ENCODE assay signal across 10 cellular contexts in the genomic region with DNA sequence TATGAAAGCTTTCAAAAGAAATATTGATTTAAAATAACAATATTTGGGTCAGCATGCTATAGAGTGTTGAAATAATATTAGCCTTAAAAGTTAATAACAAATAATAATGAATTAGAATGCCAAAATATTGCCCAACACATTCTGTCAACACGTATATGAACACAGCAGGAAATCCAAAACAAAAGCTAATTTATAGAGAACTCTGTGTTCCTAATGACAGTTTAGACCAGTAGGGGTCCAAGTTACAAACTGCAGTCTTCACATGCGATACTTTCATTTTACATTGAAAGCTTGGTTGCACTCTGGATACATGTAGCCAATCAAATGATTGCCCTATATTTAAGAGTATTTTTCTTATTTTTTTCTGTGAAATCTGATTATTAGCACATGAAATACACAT.
DNase-seq lines count a peak whose midpoint lies in the region; ATAC-seq, FAIRE-seq and TF ChIP-seq lines count a peak whose summit lies in the region.
"Had no signal": no experiment of that assay in that cellular context is flagged by ENCODE, and none has a peak within 500 bp of the region (broad histone marks: within the 10 kb centered on the region; RNA-seq: fewer than 3 reads in every experiment).

No MANE protein-coding gene starts in this region.

- H3K9ac ChIP-seq in HepG2 (ENCODE audit: insufficient read depth, low read depth, low read length), result no peak overlapping the region

- no peaks in the 10 kb centered on the region for H3K36me3 ChIP-seq in HepG2 (replicated peaks in 1 of 2; ENCODE audit: control insufficient read depth in 1 of 2, insufficient read depth in 2 of 2, low read length in 2 of 2)

- no peak overlapping the region for H3K4me3 ChIP-seq in HepG2 (replicated peaks in 1 of 3; ENCODE audit: insufficient read depth in 1 of 3, low read depth in 2 of 3, low read length in 3 of 3)

- no peaks in the 10 kb centered on the region for H3K79me2 ChIP-seq in HepG2 (ENCODE audit: insufficient read depth, low read length)

- ATAC-seq in GM18498 (IDR thresholded peaks at IDR 0.05; ENCODE audit: unreplicated experiment) (peak; percentile 88), HG02798 (IDR thresholded peaks at IDR 0.05; ENCODE audit: poor library complexity, unreplicated experiment) (peak; percentile 57), HepG2 (peak; percentile 67), GM21529 (IDR thresholded peaks at IDR 0.05; ENCODE audit: unreplicated experiment) (no peak), HG03460 (IDR thresholded peaks at IDR 0.05; ENCODE audit: unreplicated experiment) (no peak)

- in situ Hi-C loops in HepG2 (cut with HindIII; ENCODE audit: extremely low pct_ligation_motif_present, low pct_unique_long_range_greater_than_20kb), result no loop called here

- no peak for TF ChIP-seq POLR2A in HepG2 (IDR thresholded peaks at IDR 0.05; ENCODE audit: insufficient read depth in 1 of 2, low read depth in 2 of 2, low read length in 2 of 2)

- no peaks in the 10 kb centered on the region for H4K20me1 ChIP-seq in HepG2 (ENCODE audit: insufficient read depth, low read length)

- POLR2A ChIA-PET in HepG2 (lab: Yijun Ruan, JAX), result no interaction called here

- TF ChIP-seq EP300 in HepG2 (IDR thresholded peaks at IDR 0.05; ENCODE audit: low read depth in 2 of 2, low read length in 2 of 2) (no peak), HepG2 (CRISPR knock-in tag; IDR thresholded peaks at IDR 0.05; ENCODE audit: borderline replicate concordance) (no peak)

- CTCF ChIA-PET in HepG2 (lab: Yijun Ruan, JAX; ENCODE audit: low intra/inter-chr PET ratio, low total read pairs), result no interaction called here

- TF ChIP-seq RAD21 in HepG2 (CRISPR knock-in tag; IDR thresholded peaks at IDR 0.05), result no peak

- H3K27ac ChIP-seq in HepG2 (ENCODE audit: extremely low read length, insufficient read depth, low read length), result no peak overlapping the region

- no peak overlapping the region for H3K4me2 ChIP-seq in HepG2 (ENCODE audit: low read depth, low read length)

- H2AFZ ChIP-seq in HepG2 (ENCODE audit: low read length), result no peak overlapping the region

- WGBS in HepG2 (ENCODE audit: low lambda C conversion rate), result 26% methylated on average over 2 of the region's 2 CpGs

- no TSS peak for BruUV-seq in HepG2 (replicated peaks; lab: Mats Ljungman, UMichigan)

- intact Hi-C loops in HepG2 (cut with micrococcal nuclease; ENCODE audit: unreplicated experiment), result no loop called here

- H3K4me1 ChIP-seq in HepG2 (ENCODE audit: insufficient read depth, low read length), result no peaks in the 10 kb centered on the region

- H3K27me3 ChIP-seq in HepG2 (ENCODE audit: control insufficient read depth in 1 of 2, insufficient read depth in 2 of 2, low read length in 2 of 2), result no peaks in the 10 kb centered on the region

- no peaks in the 10 kb centered on the region; the same call in 1 of the 2 replicates for H3K9me3 ChIP-seq in HepG2 (ENCODE audit: low read length)

- DNase-seq in RKO (ENCODE audit: low spot score) (peak; percentile 12), HepG2 (ENCODE audit: low spot score) (peak; percentile 9), NCI-H510A (lab: John Stamatoyannopoulos, UW) (no peak), NCI-H2171 (lab: John Stamatoyannopoulos, UW) (no peak)
- DNase-seq: activated CD4-positive, alpha-beta memory T cell treated with anti-CD3 and anti-CD28 coated beads for 36 hours; NCI-H526 treated with DMSO at 0.1 percent for 48 hours had no signal

- FAIRE-seq in HepG2 (lab: Jason Lieb, UNC), result no peak

- no peak for TF ChIP-seq CTCF in HepG2 (CRISPR knock-in tag; IDR thresholded peaks at IDR 0.05)

TF ChIP-seq in HepG2, 621 proteins besides CTCF, POLR2A, EP300 and RAD21 (continues in another document):
- TF ChIP-seq, protein P1, sequence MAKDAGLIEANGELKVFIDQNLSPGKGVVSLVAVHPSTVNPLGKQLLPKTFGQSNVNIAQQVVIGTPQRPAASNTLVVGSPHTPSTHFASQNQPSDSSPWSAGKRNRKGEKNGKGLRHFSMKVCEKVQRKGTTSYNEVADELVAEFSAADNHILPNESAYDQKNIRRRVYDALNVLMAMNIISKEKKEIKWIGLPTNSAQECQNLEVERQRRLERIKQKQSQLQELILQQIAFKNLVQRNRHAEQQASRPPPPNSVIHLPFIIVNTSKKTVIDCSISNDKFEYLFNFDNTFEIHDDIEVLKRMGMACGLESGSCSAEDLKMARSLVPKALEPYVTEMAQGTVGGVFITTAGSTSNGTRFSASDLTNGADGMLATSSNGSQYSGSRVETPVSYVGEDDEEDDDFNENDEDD (CRISPR knock-in tag; IDR thresholded peaks at IDR 0.05; ENCODE audit: borderline replicate concordance), result no peak
- TF ChIP-seq ZNF562 (CRISPR knock-in tag; IDR thresholded peaks at IDR 0.05; ENCODE audit: borderline replicate concordance) (no peak), AGO2 (optimal IDR thresholded peaks at IDR 0.05; ENCODE audit: low read depth, low read length) (no peak), SNAI1 (CRISPR knock-in tag; IDR thresholded peaks at IDR 0.05; ENCODE audit: borderline replicate concordance) (no peak), ATM (IDR thresholded peaks at IDR 0.05; ENCODE audit: borderline replicate concordance) (no peak), SIN3B (IDR thresholded peaks at IDR 0.05; ENCODE audit: low read length) (no peak), ZIK1 (CRISPR knock-in tag; IDR thresholded peaks at IDR 0.05; ENCODE audit: borderline replicate concordance, low read depth) (no peak), EED (CRISPR knock-in tag; IDR thresholded peaks at IDR 0.05) (no peak), ZKSCAN1 (IDR thresholded peaks at IDR 0.05; ENCODE audit: low read length) (no peak), ZNF10 (CRISPR knock-in tag; IDR thresholded peaks at IDR 0.05; ENCODE audit: borderline replicate concordance, low read depth) (no peak), TEAD3 (CRISPR knock-in tag; optimal IDR thresholded peaks at IDR 0.05; ENCODE audit: borderline replicate concordance) (no peak), ZNF501 (CRISPR knock-in tag; IDR thresholded peaks at IDR 0.05) (no peak), ZNF746 (CRISPR knock-in tag; IDR thresholded peaks at IDR 0.05) (no peak)
- TF ChIP-seq, protein P2, sequence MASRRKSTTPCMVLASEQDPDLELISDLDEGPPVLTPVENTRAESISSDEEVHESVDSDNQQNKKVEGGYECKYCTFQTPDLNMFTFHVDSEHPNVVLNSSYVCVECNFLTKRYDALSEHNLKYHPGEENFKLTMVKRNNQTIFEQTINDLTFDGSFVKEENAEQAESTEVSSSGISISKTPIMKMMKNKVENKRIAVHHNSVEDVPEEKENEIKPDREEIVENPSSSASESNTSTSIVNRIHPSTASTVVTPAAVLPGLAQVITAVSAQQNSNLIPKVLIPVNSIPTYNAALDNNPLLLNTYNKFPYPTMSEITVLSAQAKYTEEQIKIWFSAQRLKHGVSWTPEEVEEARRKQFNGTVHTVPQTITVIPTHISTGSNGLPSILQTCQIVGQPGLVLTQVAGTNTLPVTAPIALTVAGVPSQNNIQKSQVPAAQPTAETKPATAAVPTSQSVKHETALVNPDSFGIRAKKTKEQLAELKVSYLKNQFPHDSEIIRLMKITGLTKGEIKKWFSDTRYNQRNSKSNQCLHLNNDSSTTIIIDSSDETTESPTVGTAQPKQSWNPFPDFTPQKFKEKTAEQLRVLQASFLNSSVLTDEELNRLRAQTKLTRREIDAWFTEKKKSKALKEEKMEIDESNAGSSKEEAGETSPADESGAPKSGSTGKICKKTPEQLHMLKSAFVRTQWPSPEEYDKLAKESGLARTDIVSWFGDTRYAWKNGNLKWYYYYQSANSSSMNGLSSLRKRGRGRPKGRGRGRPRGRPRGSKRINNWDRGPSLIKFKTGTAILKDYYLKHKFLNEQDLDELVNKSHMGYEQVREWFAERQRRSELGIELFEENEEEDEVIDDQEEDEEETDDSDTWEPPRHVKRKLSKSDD (CRISPR knock-in tag; IDR thresholded peaks at IDR 0.05; ENCODE audit: low read depth), result no peak
- TF ChIP-seq, protein P3, sequence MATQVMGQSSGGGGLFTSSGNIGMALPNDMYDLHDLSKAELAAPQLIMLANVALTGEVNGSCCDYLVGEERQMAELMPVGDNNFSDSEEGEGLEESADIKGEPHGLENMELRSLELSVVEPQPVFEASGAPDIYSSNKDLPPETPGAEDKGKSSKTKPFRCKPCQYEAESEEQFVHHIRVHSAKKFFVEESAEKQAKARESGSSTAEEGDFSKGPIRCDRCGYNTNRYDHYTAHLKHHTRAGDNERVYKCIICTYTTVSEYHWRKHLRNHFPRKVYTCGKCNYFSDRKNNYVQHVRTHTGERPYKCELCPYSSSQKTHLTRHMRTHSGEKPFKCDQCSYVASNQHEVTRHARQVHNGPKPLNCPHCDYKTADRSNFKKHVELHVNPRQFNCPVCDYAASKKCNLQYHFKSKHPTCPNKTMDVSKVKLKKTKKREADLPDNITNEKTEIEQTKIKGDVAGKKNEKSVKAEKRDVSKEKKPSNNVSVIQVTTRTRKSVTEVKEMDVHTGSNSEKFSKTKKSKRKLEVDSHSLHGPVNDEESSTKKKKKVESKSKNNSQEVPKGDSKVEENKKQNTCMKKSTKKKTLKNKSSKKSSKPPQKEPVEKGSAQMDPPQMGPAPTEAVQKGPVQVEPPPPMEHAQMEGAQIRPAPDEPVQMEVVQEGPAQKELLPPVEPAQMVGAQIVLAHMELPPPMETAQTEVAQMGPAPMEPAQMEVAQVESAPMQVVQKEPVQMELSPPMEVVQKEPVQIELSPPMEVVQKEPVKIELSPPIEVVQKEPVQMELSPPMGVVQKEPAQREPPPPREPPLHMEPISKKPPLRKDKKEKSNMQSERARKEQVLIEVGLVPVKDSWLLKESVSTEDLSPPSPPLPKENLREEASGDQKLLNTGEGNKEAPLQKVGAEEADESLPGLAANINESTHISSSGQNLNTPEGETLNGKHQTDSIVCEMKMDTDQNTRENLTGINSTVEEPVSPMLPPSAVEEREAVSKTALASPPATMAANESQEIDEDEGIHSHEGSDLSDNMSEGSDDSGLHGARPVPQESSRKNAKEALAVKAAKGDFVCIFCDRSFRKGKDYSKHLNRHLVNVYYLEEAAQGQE (IDR thresholded peaks at IDR 0.05; ENCODE audit: borderline replicate concordance in 1 of 2, low read depth in 1 of 2, low read length in 2 of 2), result no peak
- TF ChIP-seq, protein P4, sequence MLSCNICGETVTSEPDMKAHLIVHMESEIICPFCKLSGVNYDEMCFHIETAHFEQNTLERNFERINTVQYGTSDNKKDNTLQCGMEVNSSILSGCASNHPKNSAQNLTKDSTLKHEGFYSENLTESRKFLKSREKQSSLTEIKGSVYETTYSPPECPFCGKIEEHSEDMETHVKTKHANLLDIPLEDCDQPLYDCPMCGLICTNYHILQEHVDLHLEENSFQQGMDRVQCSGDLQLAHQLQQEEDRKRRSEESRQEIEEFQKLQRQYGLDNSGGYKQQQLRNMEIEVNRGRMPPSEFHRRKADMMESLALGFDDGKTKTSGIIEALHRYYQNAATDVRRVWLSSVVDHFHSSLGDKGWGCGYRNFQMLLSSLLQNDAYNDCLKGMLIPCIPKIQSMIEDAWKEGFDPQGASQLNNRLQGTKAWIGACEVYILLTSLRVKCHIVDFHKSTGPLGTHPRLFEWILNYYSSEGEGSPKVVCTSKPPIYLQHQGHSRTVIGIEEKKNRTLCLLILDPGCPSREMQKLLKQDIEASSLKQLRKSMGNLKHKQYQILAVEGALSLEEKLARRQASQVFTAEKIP (CRISPR knock-in tag; IDR thresholded peaks at IDR 0.05; ENCODE audit: borderline replicate concordance), result no peak

Comparison
In these comparisons a context has a peak if more than half of its experiments do, and no peak if none do; other contexts are left out.
1. ATAC-seq: peak in GM18498 (single experiment), HG02798 (single experiment) and HepG2 (single experiment); none in GM21529 (single experiment) and HG03460 (single experiment).
2. DNase-seq: peak in RKO (single experiment) and HepG2 (single experiment); none in NCI-H510A (single experiment) and NCI-H2171 (single experiment).